In genomic region chr7:2844153-2845077, GRCh38 we compare ENCODE assay signal across 1 cellular context.
TF ChIP-seq lines count a peak whose summit lies in the region.

Gene GNA12 (minus strand): TSS chr7:2844308. CDS start chr7:2844161, 147 bp downstream.

TF ChIP-seq in HepG2, 621 proteins besides CTCF, POLR2A, EP300 and RAD21 (continued from another document and continues in another):
- TF ChIP-seq ZFP37 (CRISPR knock-in tag; IDR thresholded peaks at IDR 0.05; ENCODE audit: borderline replicate concordance) (peak; percentile 35; the same call in 1 of the 2 replicates), HMGXB3 (CRISPR knock-in tag; IDR thresholded peaks at IDR 0.05; ENCODE audit: borderline replicate concordance) (peak; percentile 52; the same call in 1 of the 2 replicates), CERS6 (CRISPR knock-in tag; IDR thresholded peaks at IDR 0.05) (no peak), DNMT1 (CRISPR knock-in tag; IDR thresholded peaks at IDR 0.05) (no peak), ZMYM3 (CRISPR knock-in tag; IDR thresholded peaks at IDR 0.05) (peak; percentile 39; the same call in 1 of the 2 replicates), SIX4 (CRISPR knock-in tag; IDR thresholded peaks at IDR 0.05) (no peak), HNRNPLL (IDR thresholded peaks at IDR 0.05; ENCODE audit: low read depth, low read length, poor library complexity, severe bottlenecking) (peak; percentile 53), SIN3A (IDR thresholded peaks at IDR 0.05; ENCODE audit: borderline replicate concordance, low read depth, low read length) (peak; percentile 73; the same call in 1 of the 2 replicates), SAP130 (CRISPR knock-in tag; IDR thresholded peaks at IDR 0.05; ENCODE audit: low read depth) (peak; percentile 52), NFYB (CRISPR knock-in tag; IDR thresholded peaks at IDR 0.05) (peak; percentile 87), CREM (IDR thresholded peaks at IDR 0.05) (peak; percentile 72), CREM (CRISPR knock-in tag; IDR thresholded peaks at IDR 0.05) (no peak), DMAP1 (CRISPR knock-in tag; IDR thresholded peaks at IDR 0.05) (peak; percentile 58; the same call in 1 of the 2 replicates), FOXA1 (IDR thresholded peaks at IDR 0.05) (no peak), FOXA1 (CRISPR knock-in tag; IDR thresholded peaks at IDR 0.05) (0 out of 2 replicates have a peak, but pooled peaks have one; percentile 6), DRAP1 (CRISPR knock-in tag; IDR thresholded peaks at IDR 0.05) (peak; percentile 94), ZNF414 (CRISPR knock-in tag; IDR thresholded peaks at IDR 0.05) (no peak), ZNF574 (CRISPR knock-in tag; IDR thresholded peaks at IDR 0.05) (no peak), ELF1 (CRISPR knock-in tag; IDR thresholded peaks at IDR 0.05) (peak; percentile 76), ZIK1 (CRISPR knock-in tag; IDR thresholded peaks at IDR 0.05; ENCODE audit: borderline replicate concordance, low read depth) (no peak), ZNF24 (IDR thresholded peaks at IDR 0.05) (no peak), NFYC (CRISPR knock-in tag; IDR thresholded peaks at IDR 0.05) (peak; percentile 90), ZNF232 (CRISPR knock-in tag; IDR thresholded peaks at IDR 0.05; ENCODE audit: borderline replicate concordance) (no peak), ISL2 (CRISPR knock-in tag; IDR thresholded peaks at IDR 0.05) (peak; percentile 36; the same call in 1 of the 2 replicates), SALL2 (CRISPR knock-in tag; IDR thresholded peaks at IDR 0.05) (0 out of 2 replicates have a peak, but pooled peaks have one; percentile 43), ZFY (CRISPR knock-in tag; IDR thresholded peaks at IDR 0.05) (peak; percentile 55), ZBTB34 (CRISPR knock-in tag; IDR thresholded peaks at IDR 0.05) (no peak), ZNF709 (CRISPR knock-in tag; IDR thresholded peaks at IDR 0.05) (no peak), IKZF5 (CRISPR knock-in tag; IDR thresholded peaks at IDR 0.05) (peak; percentile 62; the same call in 1 of the 2 replicates), PLRG1 (conservative IDR thresholded peaks at IDR 0.05) (no peak), ZNF839 (CRISPR knock-in tag; IDR thresholded peaks at IDR 0.05; ENCODE audit: borderline replicate concordance) (no peak), ZNF558 (CRISPR knock-in tag; IDR thresholded peaks at IDR 0.05; ENCODE audit: borderline replicate concordance) (no peak), NR2C2 (CRISPR knock-in tag; IDR thresholded peaks at IDR 0.05; ENCODE audit: borderline replicate concordance) (peak; percentile 29; the same call in 1 of the 2 replicates), ATF3 (CRISPR knock-in tag; IDR thresholded peaks at IDR 0.05) (no peak), ZNF720 (CRISPR knock-in tag; IDR thresholded peaks at IDR 0.05) (no peak), MIXL1 (CRISPR knock-in tag; IDR thresholded peaks at IDR 0.05) (peak; percentile 21; the same call in 1 of the 2 replicates), ARNT2 (CRISPR knock-in tag; IDR thresholded peaks at IDR 0.05; ENCODE audit: low read depth) (0 out of 2 replicates have a peak, but pooled peaks have one; percentile 38), ATF1 (CRISPR knock-in tag; IDR thresholded peaks at IDR 0.05) (0 out of 2 replicates have a peak, but pooled peaks have one; percentile 36), KMT2B (CRISPR knock-in tag; IDR thresholded peaks at IDR 0.05) (0 out of 2 replicates have a peak, but pooled peaks have one; percentile 17), AKAP8 (CRISPR knock-in tag; IDR thresholded peaks at IDR 0.05) (0 out of 2 replicates have a peak, but pooled peaks have one; percentile 41), KLF9 (CRISPR knock-in tag; IDR thresholded peaks at IDR 0.05; ENCODE audit: low read depth) (no peak), KDM5B (CRISPR knock-in tag; IDR thresholded peaks at IDR 0.05; ENCODE audit: borderline replicate concordance) (0 out of 2 replicates have a peak, but pooled peaks have one; percentile 36), YEATS4 (CRISPR knock-in tag; IDR thresholded peaks at IDR 0.05; ENCODE audit: borderline replicate concordance) (peak; percentile 53; the same call in 1 of the 2 replicates), PATZ1 (CRISPR knock-in tag; IDR thresholded peaks at IDR 0.05) (0 out of 2 replicates have a peak, but pooled peaks have one; percentile 12), ZNF451 (CRISPR knock-in tag; IDR thresholded peaks at IDR 0.05) (0 out of 2 replicates have a peak, but pooled peaks have one; percentile 26), ZNF766 (CRISPR knock-in tag; IDR thresholded peaks at IDR 0.05; ENCODE audit: borderline replicate concordance) (0 out of 2 replicates have a peak, but pooled peaks have one; percentile 56), RFX3 (CRISPR knock-in tag; IDR thresholded peaks at IDR 0.05) (no peak), GFI1 (CRISPR knock-in tag; IDR thresholded peaks at IDR 0.05; ENCODE audit: borderline replicate concordance) (0 out of 2 replicates have a peak, but pooled peaks have one; percentile 26), ZNF619 (CRISPR knock-in tag; IDR thresholded peaks at IDR 0.05) (0 out of 2 replicates have a peak, but pooled peaks have one; percentile 52), SP2 (CRISPR knock-in tag; IDR thresholded peaks at IDR 0.05) (peak; percentile 95), ZNF790 (CRISPR knock-in tag; IDR thresholded peaks at IDR 0.05; ENCODE audit: borderline replicate concordance) (no peak), GABPB1 (CRISPR knock-in tag; IDR thresholded peaks at IDR 0.05) (peak; percentile 87), RFXANK (CRISPR knock-in tag; IDR thresholded peaks at IDR 0.05) (0 out of 2 replicates have a peak, but pooled peaks have one; percentile 23)
